In the genomic region with DNA sequence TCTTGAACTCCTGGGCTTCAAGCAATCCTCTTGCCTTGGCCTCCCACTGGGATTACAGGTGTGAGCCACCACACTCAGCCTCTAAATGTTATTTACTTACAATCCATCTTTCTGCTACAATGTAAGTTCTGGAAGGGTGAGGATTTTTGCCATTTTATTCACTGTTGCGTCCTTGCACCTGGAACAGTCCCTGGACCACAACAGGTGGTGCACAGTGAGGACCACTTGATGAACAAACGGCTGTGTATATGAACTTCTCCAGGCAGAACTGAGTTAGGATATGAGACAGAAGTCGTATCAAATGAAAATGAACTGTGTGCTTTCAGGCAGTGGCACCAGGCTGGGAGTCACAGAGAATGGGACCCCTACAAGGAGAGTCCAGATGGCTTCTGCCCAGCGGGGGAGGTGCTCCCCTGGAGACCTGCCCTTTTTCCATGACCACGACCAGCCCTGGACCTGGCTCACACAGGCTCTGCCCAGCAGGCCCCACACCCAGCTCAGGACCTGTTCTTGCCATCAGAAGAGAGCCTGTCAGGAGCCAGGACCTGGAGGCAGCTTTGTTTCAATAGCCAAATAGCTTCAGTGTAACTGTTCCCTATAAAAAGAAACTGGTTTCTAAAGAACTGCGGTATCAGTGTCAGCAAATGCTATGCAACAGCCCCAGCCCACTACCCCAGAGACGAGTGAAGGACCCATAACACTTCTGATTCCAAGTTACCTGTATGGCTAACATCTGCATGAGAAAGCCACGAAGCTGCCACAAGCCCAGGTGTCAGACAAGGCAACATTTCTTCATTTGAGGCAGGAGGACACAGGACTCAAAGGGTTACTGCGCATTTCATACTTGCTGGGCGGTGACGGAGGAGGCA, we compare ENCODE assay signal across 11 cellular contexts.
DNase-seq lines count a peak whose midpoint lies in the region; ATAC-seq and TF ChIP-seq lines count a peak whose summit lies in the region.
"Had no signal": no experiment of that assay in that cellular context is flagged by ENCODE, and none has a peak within 500 bp of the region (broad histone marks: within the 10 kb centered on the region; RNA-seq: fewer than 3 reads in every experiment).

No MANE protein-coding gene starts in this region.

- H3K4me3 ChIP-seq in Caco-2 (ENCODE audit: low read depth, low read length) (peak overlapping the region; percentile 19), OCI-LY7 (ENCODE audit: low read depth, low read length, poor library complexity, severe bottlenecking) (no peak overlapping the region), gastroesophageal sphincter (no peak overlapping the region), neuronal stem cell (ENCODE audit: low read length in 2 of 2) (no peak overlapping the region)

- H3K9me3 Mint-ChIP-seq in Caco-2 (ENCODE audit: unreplicated experiment) = no peaks in the 10 kb centered on the region
- H3K9me3 Mint-ChIP-seq: T-helper 1 cell treated with Interleukin-12 subunit alpha and Interleukin-12 subunit beta and Interleukin-4 antibody, amounts not matched to agents 30 μg/mL and 1 μg/mL, for 36 hours had no signal

- H3K9me3 ChIP-seq in Caco-2 = no peaks in the 10 kb centered on the region
- no peaks in the 10 kb centered on the region for H3K9me3 ChIP-seq in OCI-LY7 (ENCODE audit: low read length)
- no peaks in the 10 kb centered on the region for H3K9me3 ChIP-seq in gastroesophageal sphincter
- no peaks in the 10 kb centered on the region for H3K9me3 ChIP-seq in neuronal stem cell (replicated peaks in 1 of 2; ENCODE audit: control insufficient read depth in 2 of 2, insufficient read depth in 1 of 2, low read depth in 1 of 2, low read length in 2 of 2)

- H3K4me3 Mint-ChIP-seq in Caco-2 (ENCODE audit: unreplicated experiment) = peak overlapping the region; percentile 65
- H3K4me3 Mint-ChIP-seq: T-helper 1 cell treated with Interleukin-12 subunit alpha and Interleukin-12 subunit beta and Interleukin-4 antibody, amounts not matched to agents 30 μg/mL and 1 μg/mL, for 36 hours had no signal

- peaks cover 30% of the 10 kb centered on the region for H3K4me1 Mint-ChIP-seq in Caco-2 (ENCODE audit: low read depth, unreplicated experiment)

- H3K9me2 ChIP-seq in OCI-LY7 (ENCODE audit: insufficient read depth, low read length) = no peaks in the 10 kb centered on the region

- POLR2A ChIA-PET in Caco-2 (lab: Charles Lee) (interaction anchor here (0.6 kb wide), 1 partner anchor 280 kb away, joined by 3 read pairs; no protein-coding TSS in a partner anchor), OCI-LY7 (lab: Charles Lee) (interaction anchor here (0.6 to 0.8 kb wide), 4 partner anchors 44 to 727 kb away, joined by 3 to 4 read pairs (median 3); no protein-coding TSS in a partner anchor)

- no peak for TF ChIP-seq POLR2A in gastroesophageal sphincter (IDR thresholded peaks at IDR 0.05)

- TF ChIP-seq EP300 in gastroesophageal sphincter (IDR thresholded peaks at IDR 0.05) = no peak

- peaks cover 49% of the 10 kb centered on the region for H3K4me1 ChIP-seq in Caco-2
- H3K4me1 ChIP-seq in OCI-LY7 (ENCODE audit: insufficient read depth, low read length, poor library complexity, severe bottlenecking) = peaks cover 65% of the 10 kb centered on the region
- peaks cover 5 to 85% (median 42%) of the 10 kb centered on the region in 3 donors for H3K4me1 ChIP-seq in gastroesophageal sphincter
- H3K4me1 ChIP-seq in neuronal stem cell (ENCODE audit: control insufficient read depth in 2 of 2, insufficient read depth in 1 of 2, low read depth in 1 of 2, low read length in 2 of 2) = peaks cover 9 to 17% of the 10 kb centered on the region in 2 donors

- H3K14ac ChIP-seq in neuronal stem cell (ENCODE audit: low read length) = peak overlapping the region; percentile 11

- H2AK5ac ChIP-seq in neuronal stem cell (ENCODE audit: low read depth, low read length) = no peak overlapping the region

- H3K23ac ChIP-seq in neuronal stem cell (ENCODE audit: low read depth, low read length, poor library complexity) = no peak overlapping the region

- no peaks in the 10 kb centered on the region for H3K27me3 ChIP-seq in Caco-2 (replicated peaks; ENCODE audit: control insufficient read depth, insufficient read depth, low read length)
- H3K27me3 ChIP-seq in gastroesophageal sphincter = no peaks in the 10 kb centered on the region
- H3K27me3 ChIP-seq in neuronal stem cell (ENCODE audit: control insufficient read depth in 3 of 3, insufficient read depth in 3 of 3, low read depth in 1 of 3, low read length in 3 of 3) = no peaks in the 10 kb centered on the region

- peaks cover 100% of the 10 kb centered on the region for H3K79me2 ChIP-seq in OCI-LY7 (ENCODE audit: insufficient read depth, low read depth, low read length)

- peaks cover 32% of the 10 kb centered on the region for H4K20me1 ChIP-seq in OCI-LY7 (ENCODE audit: insufficient read depth, low read length)

- intact Hi-C loops in Caco-2 (cut with micrococcal nuclease; ENCODE audit: unreplicated experiment) (loop anchor here (1.0 to 5.0 kb wide), 3 partner anchors 21 to 158 kb away; partner anchors contain the start of gene PEX26), OCI-LY7 (cut with micrococcal nuclease; ENCODE audit: unreplicated experiment) (loop anchor here (5.0 kb wide), 1 partner anchor 73 kb away; no protein-coding TSS in a partner anchor)

- H2BK15ac ChIP-seq in neuronal stem cell (ENCODE audit: low read length) = no peak overlapping the region

- H3K9ac ChIP-seq in neuronal stem cell (ENCODE audit: low read depth, low read length, poor library complexity) = no peak overlapping the region

- H2BK12ac ChIP-seq in neuronal stem cell (ENCODE audit: low read length) = no peak overlapping the region

- DNase-seq in Caco-2 (no peak), OCI-LY7 (ENCODE audit: low spot score) (no peak), neuronal stem cell (ENCODE audit: low spot score) (no peak), DMS153 treated with DMSO at 0.1 percent for 48 hours (lab: John Stamatoyannopoulos, UW; ENCODE audit: unreplicated experiment) (no peak), omental fat pad (ENCODE audit: low spot score) (no peak)
- DNase-seq: AML-193, NCI-H526 treated with DMSO at 0.1 percent for 48 hours had no signal

- H2AFZ ChIP-seq in OCI-LY7 (ENCODE audit: low read length) (no peak overlapping the region), neuronal stem cell (ENCODE audit: low read length) (peak overlapping the region; percentile 66)

- peaks cover 10% of the 10 kb centered on the region for H3K79me1 ChIP-seq in neuronal stem cell (ENCODE audit: low read depth, low read length)

- no peaks in the 10 kb centered on the region for H3K27me3 Mint-ChIP-seq in Caco-2 (ENCODE audit: insufficient read depth, unreplicated experiment)

- CTCF ChIA-PET in Caco-2 (lab: Charles Lee) (interaction anchor here (1.1 to 1.4 kb wide), 3 partner anchors 11 to 157 kb away, joined by 3 to 11 read pairs (median 4); no protein-coding TSS in a partner anchor), OCI-LY7 (lab: Charles Lee; ENCODE audit: unreplicated experiment) (no interaction called here)

- H3K4me2 ChIP-seq in OCI-LY7 (ENCODE audit: low read length) = 0 out of 2 replicates have a peak overlapping the region, but pooled peaks have one; percentile 3
- H3K4me2 ChIP-seq in neuronal stem cell (ENCODE audit: insufficient read depth, low read length, poor library complexity, severe bottlenecking) = no peak overlapping the region

- no peaks in the 10 kb centered on the region; the same call in 1 of the 2 replicates for H3K36me3 ChIP-seq in Caco-2 (ENCODE audit: control insufficient read depth, insufficient read depth, low read length)
- peaks cover 25% of the 10 kb centered on the region for H3K36me3 ChIP-seq in OCI-LY7 (ENCODE audit: insufficient read depth, low read length)
- no peaks in the 10 kb centered on the region for H3K36me3 ChIP-seq in gastroesophageal sphincter
- no peaks in the 10 kb centered on the region for H3K36me3 ChIP-seq in neuronal stem cell (replicated peaks in 1 of 2; ENCODE audit: control insufficient read depth in 2 of 2, insufficient read depth in 2 of 2, low read length in 2 of 2)

- H4K91ac ChIP-seq in neuronal stem cell (ENCODE audit: low read depth, low read length, poor library complexity) = no peak overlapping the region

- peak overlapping the region; percentile 74 for H3K27ac Mint-ChIP-seq in Caco-2 (ENCODE audit: unreplicated experiment)
- H3K27ac Mint-ChIP-seq: T-helper 1 cell treated with Interleukin-12 subunit alpha and Interleukin-12 subunit beta and Interleukin-4 antibody, amounts not matched to agents 30 μg/mL and 1 μg/mL, for 36 hours had no signal

- WGBS in gastroesophageal sphincter (ENCODE audit: low coverage in 1 of 2), 2 donors = 67 to 70% methylated on average over 5 to 8 of the region's 11 CpGs
- WGBS in neuronal stem cell (ENCODE audit: extremely low coverage in 2 of 2, insufficient read length in 2 of 2, insufficient replicate concordance in 1 of 2), 2 donors = no CpG with 5 or more reads among the region's 11 CpGs

- BruUV-seq in Caco-2 (replicated peaks; lab: Mats Ljungman, UMichigan) = TSS peak; percentile 63
- BruUV-seq in OCI-LY7 (replicated peaks; lab: Mats Ljungman, UMichigan) = no TSS peak

- no peak overlapping the region for H3K18ac ChIP-seq in neuronal stem cell (ENCODE audit: low read length)

- TF ChIP-seq CTCF in Caco-2 (IDR thresholded peaks at IDR 0.05; ENCODE audit: insufficient read depth in 1 of 2, low read depth in 1 of 2, low read length in 1 of 2, severe bottlenecking in 1 of 2, unreplicated experiment in 1 of 2) (peak in 1 of 2 experiments; percentile 0), OCI-LY7 (conservative IDR thresholded peaks at IDR 0.05; ENCODE audit: low read length) (no peak), gastroesophageal sphincter (IDR thresholded peaks at IDR 0.05) (no peak), omental fat pad (IDR thresholded peaks at IDR 0.05) (no peak)

- H3K27ac ChIP-seq in OCI-LY7 (ENCODE audit: low read depth, low read length, poor library complexity, severe bottlenecking) (peak overlapping the region; percentile 15), gastroesophageal sphincter (peak overlapping the region in 3 of 4 donors; percentile 53 to 64 (median 59)), neuronal stem cell (replicated peaks; ENCODE audit: low read length) (no peak overlapping the region)

- H4K8ac ChIP-seq in neuronal stem cell (ENCODE audit: low read depth, low read length) = no peak overlapping the region

- no peak for ATAC-seq in gastroesophageal sphincter
- ATAC-seq in GM21576 (IDR thresholded peaks at IDR 0.05; ENCODE audit: unreplicated experiment) = no peak
- no peak for ATAC-seq in HG03342 (IDR thresholded peaks at IDR 0.05; ENCODE audit: unreplicated experiment)
- no peak for ATAC-seq in omental fat pad (ENCODE audit: low FRiP score)

- H3K36me3 Mint-ChIP-seq in Caco-2 (ENCODE audit: insufficient read depth, unreplicated experiment) = peaks cover 8% of the 10 kb centered on the region

- no peak overlapping the region for H3K4ac ChIP-seq in neuronal stem cell (ENCODE audit: low read length)

- H2BK120ac ChIP-seq in neuronal stem cell (ENCODE audit: low read depth, low read length) = no peak overlapping the region

- no peak overlapping the region for H2BK5ac ChIP-seq in neuronal stem cell (ENCODE audit: low read length)
